12 cellular contexts compared by ENCODE assay signal in genomic region chr11:97610854-97611253, GRCh38.
"Had no signal": no experiment of that assay in that cellular context is flagged by ENCODE, and none has a peak within 500 bp of the region (broad histone marks: within the 10 kb centered on the region; RNA-seq: fewer than 3 reads in every experiment).

No MANE protein-coding gene starts in this region.

- H3K4me1 ChIP-seq: left lung had no signal

- DNase-seq: activated CD4-positive, alpha-beta T cell treated with anti-CD3 and anti-CD28 coated beads, Interleukin-2, amount 10 ng/mL, durations not matched to agents 7 days and 5 days; activated CD8-positive, alpha-beta memory T cell treated with anti-CD3 and anti-CD28 coated beads, Interleukin-2, amount 50 U/mL, for 48 hours; activated naive CD8-positive, alpha-beta T cell treated with anti-CD3 and anti-CD28 coated beads, Interleukin-2, amount 10 ng/mL, durations not matched to agents 7 days and 5 days; central memory CD4-positive, alpha-beta T cell; foreskin fibroblast; hippocampal formation; kidney; naive B cell; ovary; stimulated activated CD4-positive, alpha-beta T cell treated with anti-CD3 and anti-CD28 coated beads, Interleukin-1b, Interleukin-23, amount 100 ng/mL, for 48 hours had no signal

- H3K9me3 ChIP-seq: ovary had no signal

- H3K27ac ChIP-seq: coronary artery, left lung, ovary had no signal

- ATAC-seq: left lung had no signal

- H3K36me3 ChIP-seq: left lung, ovary had no signal

- H3K27me3 ChIP-seq: left lung, ovary had no signal

- H3K4me3 ChIP-seq: coronary artery, left lung, ovary had no signal
